23 cellular contexts compared by ENCODE assay signal in genomic region chr7:5255832-5256231, GRCh38.
"Had no signal": no experiment of that assay in that cellular context is flagged by ENCODE, and none has a peak within 500 bp of the region (broad histone marks: within the 10 kb centered on the region; RNA-seq: fewer than 3 reads in every experiment).

No MANE protein-coding gene starts in this region.

- H3K27me3 ChIP-seq: esophagus squamous epithelium, pancreas, right atrium auricular region, spleen, suprapubic skin, tibial artery, upper lobe of right lung had no signal

- H3K4me3 ChIP-seq: esophagus squamous epithelium, pancreas, psoas muscle, right atrium auricular region, spleen, suprapubic skin, tibial artery, upper lobe of right lung had no signal

- H3K36me3 ChIP-seq: esophagus squamous epithelium, pancreas, right atrium auricular region, spleen, suprapubic skin, tibial artery, upper lobe of right lung had no signal

- H3K4me1 ChIP-seq: esophagus squamous epithelium, pancreas, psoas muscle, right atrium auricular region, spleen, upper lobe of right lung had no signal

- H3K9me3 ChIP-seq: esophagus squamous epithelium, pancreas, psoas muscle, right atrium auricular region, spleen, suprapubic skin, tibial artery, upper lobe of right lung had no signal

- H3K27ac ChIP-seq: esophagus squamous epithelium, pancreas, psoas muscle, right atrium auricular region, spleen, suprapubic skin, tibial artery, upper lobe of right lung had no signal

- DNase-seq: activated B cell treated with CpG ODN at 0.5 μM for 24 hours; activated CD4-positive, alpha-beta T cell treated with anti-CD3 and anti-CD28 coated beads, Interleukin-2, amount 50 U/mL, for 1 hour; activated CD8-positive, alpha-beta T cell treated with anti-CD3 and anti-CD28 coated beads for 36 hours; activated gamma-delta T cell treated with Interleukin-2 at 50 U/mL for 16 hours; activated naive CD4-positive, alpha-beta T cell treated with anti-CD3 and anti-CD28 coated beads, Interleukin-2, amount 50 U/mL, for 16 hours; activated T-cell treated with anti-CD3 and anti-CD28 coated beads, Interleukin-2, amount 50 U/mL, for 4 hours; amniotic stem cell; endodermal cell; esophagus squamous epithelium; islet precursor cell; left cardiac atrium; left ventricle myocardium superior; naive B cell; nephron progenitor cell; pancreas; psoas muscle; spleen; stimulated activated naive CD4-positive, alpha-beta T cell; T-helper 1 cell; tibial artery; upper lobe of right lung had no signal
